7 cellular contexts compared by ENCODE assay signal in genomic region chr7:97912294-97912693, GRCh38. TPM values are rescaled to one million over a fixed set of nuclear protein-coding genes. Genes with fewer than 3 reads are reported as not detected.
DNase-seq lines count a peak whose midpoint lies in the region; ATAC-seq and TF ChIP-seq lines count a peak whose summit lies in the region.
"Not testable (repeated sequence)": the region's sequence is repeated elsewhere in the genome, so short reads cannot be mapped to it uniquely, and the experiment has no call there.

No MANE protein-coding gene starts in this region.

- H3K9me3 ChIP-seq in Panc1 (ENCODE audit: control insufficient read depth, insufficient read depth, low read depth, low read length); endodermal cell (ENCODE audit: control insufficient read depth, low read length): not testable (repeated sequence)

- not testable (repeated sequence) for H3K4me2 ChIP-seq in GM23338

- H3K9me3 Mint-ChIP-seq in GM23338; endodermal cell; nephron progenitor cell; progenitor cell of endocrine pancreas (ENCODE audit: low read depth): not testable (repeated sequence)

- not testable (repeated sequence) for H3K27ac ChIP-seq in GM23338 (ENCODE audit: low read depth); Panc1 (ENCODE audit: low read length); endodermal cell (ENCODE audit: low read depth, low read length)

- H3K4me3 Mint-ChIP-seq in GM23338; endodermal cell; nephron progenitor cell; progenitor cell of endocrine pancreas (ENCODE audit: low read depth): not testable (repeated sequence)

- peak; percentile 20 to 21; a peak in 2 of 4 replicates for TF ChIP-seq CTCF in GM23338 (conservative IDR thresholded peaks at IDR 0.05; ENCODE audit: low read depth in 2 of 2)
- TF ChIP-seq CTCF in Panc1 (IDR thresholded peaks at IDR 0.05): 0 out of 2 replicates have a peak, but pooled peaks have one; percentile 19
- TF ChIP-seq CTCF in endodermal cell (conservative IDR thresholded peaks at IDR 0.05): peak; percentile 56
- TF ChIP-seq CTCF in nephron progenitor cell (IDR thresholded peaks at IDR 0.05): peak; percentile 23
- TF ChIP-seq CTCF in progenitor cell of endocrine pancreas (IDR thresholded peaks at IDR 0.05; ENCODE audit: unreplicated experiment): peak; percentile 20

- not testable (repeated sequence) for H3K4me3 ChIP-seq in GM23338; Panc1 (ENCODE audit: low read depth in 2 of 2, low read length in 2 of 2); endodermal cell (ENCODE audit: low read length)

- intact Hi-C loops in Panc1 (cut with micrococcal nuclease; ENCODE audit: unreplicated experiment): not testable (repeated sequence)

- POLR2A ChIA-PET in HEK293T (lab: Yijun Ruan, JAX); Panc1 (lab: Charles Lee): not testable (repeated sequence)

- H2AFZ ChIP-seq in GM23338: not testable (repeated sequence)

- not testable (repeated sequence) for H3K27me3 ChIP-seq in GM23338 (ENCODE audit: insufficient read depth); Panc1 (ENCODE audit: control insufficient read depth, insufficient read depth, low read length); endodermal cell (ENCODE audit: control insufficient read depth, insufficient read depth, low read length, poor library complexity, severe bottlenecking)

- H3K36me3 ChIP-seq in GM23338 (ENCODE audit: insufficient read depth); Panc1 (ENCODE audit: control insufficient read depth, insufficient read depth, low read length); endodermal cell (ENCODE audit: control insufficient read depth, insufficient read depth, low read length): not testable (repeated sequence)

- not testable (repeated sequence) for H3F3A ChIP-seq in GM23338 (replicated peaks; ENCODE audit: low read depth)

- not testable (repeated sequence) for BruUV-seq in Panc1 (replicated peaks; lab: Mats Ljungman, UMichigan)

- not testable (repeated sequence) for DNase-seq in GM23338 (ENCODE audit: low spot score); HEK293T (ENCODE audit: extremely low spot score); Panc1 (ENCODE audit: low read depth, low spot score); endodermal cell; nephron progenitor cell; progenitor cell of endocrine pancreas (ENCODE audit: low spot score, unreplicated experiment)
- peak; percentile 0 for DNase-seq in foreskin melanocyte

- not testable (repeated sequence) for H3K79me2 ChIP-seq in GM23338 (replicated peaks; ENCODE audit: insufficient read depth)

- CTCF ChIA-PET in HEK293T (lab: Yijun Ruan, JAX); Panc1 (lab: Charles Lee): not testable (repeated sequence)

- not testable (repeated sequence) for H3K36me3 Mint-ChIP-seq in GM23338 (ENCODE audit: low read depth); endodermal cell (ENCODE audit: low read depth); nephron progenitor cell (ENCODE audit: low read depth); progenitor cell of endocrine pancreas (ENCODE audit: insufficient read depth)

- not testable (repeated sequence) for H3K27ac Mint-ChIP-seq in GM23338, endodermal cell, nephron progenitor cell, progenitor cell of endocrine pancreas

- peaks cover 12% of the 10 kb centered on the region for H3K4me1 Mint-ChIP-seq in GM23338
- not testable (repeated sequence) for H3K4me1 Mint-ChIP-seq in endodermal cell; nephron progenitor cell; progenitor cell of endocrine pancreas (ENCODE audit: low read depth)

- H3K9ac ChIP-seq in endodermal cell (ENCODE audit: extremely low read depth, low read length, poor library complexity, severe bottlenecking): not testable (repeated sequence)

- WGBS in endodermal cell (ENCODE audit: insufficient coverage in 1 of 2, insufficient read length in 1 of 2), 2 experiments: 72% methylated on average over 5 of the region's 5 CpGs; no CpG with 5 or more reads in 1 of the 2 experiments

- H4K20me1 ChIP-seq in GM23338 (replicated peaks; ENCODE audit: insufficient read depth): not testable (repeated sequence)

- not testable (repeated sequence) for H3K4me1 ChIP-seq in GM23338 (ENCODE audit: insufficient read depth); Panc1 (ENCODE audit: control insufficient read depth, insufficient read depth, low read length); endodermal cell (ENCODE audit: control insufficient read depth, insufficient read depth, low read length)

- in situ Hi-C loops in Panc1 (cut with HindIII; ENCODE audit: low pct_unique_long_range_greater_than_20kb, low sequenced_read_pairs): not testable (repeated sequence)

- H3K9me2 ChIP-seq in GM23338 (ENCODE audit: insufficient read depth): not testable (repeated sequence)

- ATAC-seq in GM23338, Panc1: not testable (repeated sequence)

- H3K27me3 Mint-ChIP-seq in GM23338 (ENCODE audit: insufficient read depth, low read depth, poor library complexity); endodermal cell (ENCODE audit: insufficient read depth); progenitor cell of endocrine pancreas: not testable (repeated sequence)
- H3K27me3 Mint-ChIP-seq in nephron progenitor cell (ENCODE audit: low read depth, poor library complexity): peaks cover 10% of the 10 kb centered on the region

TF ChIP-seq in HEK293T, 16 proteins besides CTCF, POLR2A, EP300 and RAD21:
- TF ChIP-seq ZNF384 (IDR thresholded peaks at IDR 0.05): peak; percentile 27; the same call in 1 of the 2 replicates

RNA-seq across cellular contexts. Expression of gene ASNS, which starts 40.1 kb away (rescaled TPM):
- total RNA-seq in GM23338 (2014; rRNA removed; shearing (Covaris generic)): 166 and 183 TPM in 2 replicates
- polyA plus RNA-seq in GM23338 (2016; fragmentation: Nextera tagmentation; extraction: Ambion mirVana): 154 and 163 TPM in 2 replicates
- 91.4 TPM for total RNA-seq in Panc1 (2021; ENCODE audit: unreplicated experiment)
- 158 TPM for polyA plus RNA-seq in Panc1 (2012; ENCODE audit: insufficient read length)
- 10 to 100 TPM; 23.5 to 34.4 TPM for total RNA-seq in endodermal cell
- polyA plus RNA-seq in endodermal cell (2013, experiment 1 of 2): 115 TPM
- polyA plus RNA-seq in endodermal cell (2013, experiment 2 of 2): 57.6 TPM
- 104 and 116 TPM in 2 replicates for total RNA-seq in progenitor cell of endocrine pancreas
